Comparison of ENCODE assay signal across 1 cellular context in genomic region chr5:20678814-20679298, GRCh38.
A peak's percentile ranks its signal among the peaks of the same experiment; 100 is the strongest.
TF ChIP-seq lines count a peak whose summit lies in the region.

No MANE protein-coding gene starts in this region.

TF ChIP-seq in HepG2, 621 proteins besides CTCF, POLR2A, EP300 and RAD21 (continued from another document):
- no peak for TF ChIP-seq HNF1A (IDR thresholded peaks at IDR 0.05; ENCODE audit: low read depth)
- TF ChIP-seq HNF1A (CRISPR knock-in tag; IDR thresholded peaks at IDR 0.05; ENCODE audit: borderline replicate concordance): no peak
- TF ChIP-seq ATF4 (CRISPR knock-in tag; IDR thresholded peaks at IDR 0.05): peak in 1 of 2 experiments; percentile 63; a peak in 1 of 4 replicates
